In the genomic region with DNA sequence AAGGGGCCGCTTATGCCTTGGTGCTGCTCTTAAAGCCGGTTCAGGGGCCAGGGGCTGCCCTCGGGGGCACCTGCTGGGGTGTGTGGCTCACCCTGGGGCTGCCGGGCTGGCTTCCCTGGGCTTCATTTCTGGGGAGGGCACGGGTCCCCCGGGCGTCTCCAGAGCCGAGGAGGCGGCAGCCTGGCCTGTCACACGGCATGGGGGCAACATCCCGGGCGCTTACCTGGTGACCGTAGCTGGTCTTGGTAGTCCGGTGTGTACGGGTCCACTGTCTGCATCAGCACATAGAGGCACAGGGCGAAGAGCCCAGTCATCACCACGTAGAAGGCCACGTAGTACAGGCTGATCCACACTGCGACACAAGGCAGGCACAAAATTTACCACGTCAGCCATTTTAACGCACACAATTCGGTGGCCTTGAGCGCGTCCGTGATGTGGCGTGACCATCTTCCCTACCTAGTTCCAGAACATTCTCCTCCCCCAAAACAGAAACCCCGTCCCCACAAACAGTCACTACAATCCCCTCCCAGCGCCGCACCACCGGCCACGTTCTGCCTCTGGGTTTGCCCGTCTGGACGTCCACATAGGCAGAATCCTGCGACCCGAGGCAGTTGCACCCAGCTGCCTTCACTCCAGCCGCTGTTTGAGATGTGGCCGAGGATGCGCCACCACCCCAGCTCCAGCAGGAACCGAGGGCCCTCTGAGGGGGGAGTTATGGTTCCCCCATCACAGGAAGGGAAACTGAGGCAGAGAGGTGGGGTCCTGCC, we compare ENCODE assay signal across 25 cellular contexts. TPM values are rescaled to one million over a fixed set of nuclear protein-coding genes. Genes with fewer than 3 reads are reported as not detected.
A peak's percentile ranks its signal among the peaks of the same experiment; 100 is the strongest.
DNase-seq lines count a peak whose midpoint lies in the region; ATAC-seq, FAIRE-seq and TF ChIP-seq lines count a peak whose summit lies in the region.
"Had no signal": no experiment of that assay in that cellular context is flagged by ENCODE, and none has a peak within 500 bp of the region (broad histone marks: within the 10 kb centered on the region; RNA-seq: fewer than 3 reads in every experiment).

No MANE protein-coding gene starts in this region.

- H4K20me1 ChIP-seq in HepG2 (ENCODE audit: insufficient read depth, low read length) (no peaks in the 10 kb centered on the region), mammary epithelial cell (ENCODE audit: insufficient read depth, low read length) (no peaks in the 10 kb centered on the region)

- no peaks in the 10 kb centered on the region for H3K27me3 Mint-ChIP-seq in activated CD4-positive, alpha-beta memory T cell treated with anti-CD3 and anti-CD28 coated beads for 36 hours
- H3K27me3 Mint-ChIP-seq in activated CD4-positive, alpha-beta memory T cell treated with anti-CD3 and anti-CD28 coated beads, Interleukin-2, amount 10 ng/mL, durations not matched to agents 7 days and 5 days, result no peaks in the 10 kb centered on the region
- H3K27me3 Mint-ChIP-seq: T-helper 17 cell had no signal

- H3K27ac Mint-ChIP-seq in activated CD4-positive, alpha-beta memory T cell treated with anti-CD3 and anti-CD28 coated beads for 36 hours, result no peak overlapping the region
- H3K27ac Mint-ChIP-seq in activated CD4-positive, alpha-beta memory T cell treated with anti-CD3 and anti-CD28 coated beads, Interleukin-2, amount 10 ng/mL, durations not matched to agents 7 days and 5 days, result no peak overlapping the region
- H3K27ac Mint-ChIP-seq: T-helper 17 cell had no signal

- H3K36me3 ChIP-seq in Peyer's patch, result no peaks in the 10 kb centered on the region
- no peaks in the 10 kb centered on the region for H3K36me3 ChIP-seq in HepG2 (replicated peaks in 1 of 2; ENCODE audit: control insufficient read depth in 1 of 2, insufficient read depth in 2 of 2, low read length in 2 of 2)
- no peaks in the 10 kb centered on the region for H3K36me3 ChIP-seq in sigmoid colon
- no peaks in the 10 kb centered on the region for H3K36me3 ChIP-seq in mammary epithelial cell (ENCODE audit: insufficient read depth, low read length)
- H3K36me3 ChIP-seq: MG63, pancreas had no signal

- H3K4me1 ChIP-seq in Peyer's patch (no peaks in the 10 kb centered on the region), HepG2 (ENCODE audit: insufficient read depth, low read length) (peaks cover 6% of the 10 kb centered on the region; the same call in 1 of the 2 replicates), sigmoid colon (no peaks in the 10 kb centered on the region), mammary epithelial cell (ENCODE audit: insufficient read depth, low read length) (peaks cover 8% of the 10 kb centered on the region)
- H3K4me1 ChIP-seq: pancreas had no signal

- peaks cover 4% of the 10 kb centered on the region for H3K4me1 Mint-ChIP-seq in activated CD4-positive, alpha-beta memory T cell treated with anti-CD3 and anti-CD28 coated beads for 36 hours (ENCODE audit: low read depth)
- no peaks in the 10 kb centered on the region for H3K4me1 Mint-ChIP-seq in activated CD4-positive, alpha-beta memory T cell treated with anti-CD3 and anti-CD28 coated beads, Interleukin-2, amount 10 ng/mL, durations not matched to agents 7 days and 5 days
- H3K4me1 Mint-ChIP-seq: T-helper 17 cell had no signal

- H3K9ac ChIP-seq in HepG2 (ENCODE audit: insufficient read depth, low read depth, low read length), result no peak overlapping the region
- no peak overlapping the region for H3K9ac ChIP-seq in mammary epithelial cell (ENCODE audit: insufficient read depth, low read length)

- no peak for FAIRE-seq in HepG2 (lab: Jason Lieb, UNC)
- FAIRE-seq: A204.1, frontal cortex, GM12878, H54, pancreas had no signal

- H3K9me3 ChIP-seq in Peyer's patch (no peaks in the 10 kb centered on the region), HepG2 (ENCODE audit: low read length) (no peaks in the 10 kb centered on the region), sigmoid colon (no peaks in the 10 kb centered on the region), mammary epithelial cell (replicated peaks; ENCODE audit: insufficient read depth, low read length) (no peaks in the 10 kb centered on the region)
- H3K9me3 ChIP-seq: MG63, pancreas had no signal

- dilution Hi-C loops in mammary epithelial cell (cut with HindIII; ENCODE audit: low sequenced_read_pairs), result no loop called here

- no peaks in the 10 kb centered on the region for H3K27me3 ChIP-seq in Peyer's patch
- peaks cover 0 to 20% of the 10 kb centered on the region in 2 experiments; a peak in 3 of 5 replicates for H3K27me3 ChIP-seq in HepG2 (ENCODE audit: control insufficient read depth in 1 of 2, insufficient read depth in 2 of 2, low read length in 2 of 2)
- no peaks in the 10 kb centered on the region for H3K27me3 ChIP-seq in sigmoid colon
- H3K27me3 ChIP-seq in mammary epithelial cell (ENCODE audit: insufficient read depth, low read length), result peaks cover 7% of the 10 kb centered on the region
- H3K27me3 ChIP-seq: MG63, pancreas had no signal

- no TSS peak for BruUV-seq in HepG2 (replicated peaks; lab: Mats Ljungman, UMichigan)
- no TSS peak for BruUV-seq in mammary epithelial cell (replicated peaks; lab: Mats Ljungman, UMichigan)

- in situ Hi-C loops in HepG2 (cut with HindIII; ENCODE audit: extremely low pct_ligation_motif_present, low pct_unique_long_range_greater_than_20kb), result no loop called here
- in situ Hi-C loops in mammary epithelial cell (cut with MboI; ENCODE audit: low sequenced_read_pairs in 2 of 2), result no loop called here

- no peak overlapping the region for H3K27ac ChIP-seq in Peyer's patch
- no peak overlapping the region for H3K27ac ChIP-seq in HepG2 (ENCODE audit: extremely low read length, insufficient read depth, low read length)
- no peak overlapping the region for H3K27ac ChIP-seq in sigmoid colon
- no peak overlapping the region for H3K27ac ChIP-seq in mammary epithelial cell (ENCODE audit: insufficient read depth, low read depth, low read length)
- H3K27ac ChIP-seq: pancreas had no signal

- no peaks in the 10 kb centered on the region for H3K9me3 Mint-ChIP-seq in activated CD4-positive, alpha-beta memory T cell treated with anti-CD3 and anti-CD28 coated beads for 36 hours
- H3K9me3 Mint-ChIP-seq in activated CD4-positive, alpha-beta memory T cell treated with anti-CD3 and anti-CD28 coated beads, Interleukin-2, amount 10 ng/mL, durations not matched to agents 7 days and 5 days, result no peaks in the 10 kb centered on the region

- ATAC-seq in HepG2, result no peak
- no peak for ATAC-seq in GM18502 (IDR thresholded peaks at IDR 0.05; ENCODE audit: poor library complexity, unreplicated experiment)
- ATAC-seq: GM12878, pancreas, T-helper 17 cell had no signal

- CTCF ChIA-PET in activated CD4-positive, alpha-beta memory T cell treated with anti-CD3 and anti-CD28 coated beads for 36 hours (lab: Charles Lee), result no interaction called here
- CTCF ChIA-PET in activated CD4-positive, alpha-beta memory T cell treated with anti-CD3 and anti-CD28 coated beads, Interleukin-2, amount 10 ng/mL, durations not matched to agents 7 days and 5 days (lab: Charles Lee), result no interaction called here
- CTCF ChIA-PET in HepG2 (lab: Yijun Ruan, JAX; ENCODE audit: low intra/inter-chr PET ratio, low total read pairs) (no interaction called here), mammary epithelial cell (lab: Charles Lee; ENCODE audit: low non-redundant PET) (no interaction called here)

- H3K4me3 ChIP-seq in Peyer's patch (no peak overlapping the region), HepG2 (replicated peaks in 1 of 3; ENCODE audit: insufficient read depth in 1 of 3, low read depth in 2 of 3, low read length in 3 of 3) (no peak overlapping the region), sigmoid colon (no peak overlapping the region), mammary epithelial cell (replicated peaks in 1 of 3; ENCODE audit: insufficient read depth in 1 of 3, low read depth in 2 of 3, low read length in 3 of 3) (no peak overlapping the region)
- H3K4me3 ChIP-seq: GM12878, MG63, pancreas had no signal

- TF ChIP-seq POLR2A in Peyer's patch (IDR thresholded peaks at IDR 0.05) (no peak), HepG2 (IDR thresholded peaks at IDR 0.05; ENCODE audit: insufficient read depth in 1 of 2, low read depth in 2 of 2, low read length in 2 of 2) (no peak), sigmoid colon (IDR thresholded peaks at IDR 0.05) (no peak)

- WGBS in HepG2 (ENCODE audit: low lambda C conversion rate), result 73% methylated on average over 25 of the region's 39 CpGs
- 91% methylated on average over 39 of the region's 39 CpGs for WGBS in sigmoid colon, 2 donors
- WGBS in mammary epithelial cell (ENCODE audit: low coverage, missing lambda C conversion rate), result 88% methylated on average over 37 of the region's 39 CpGs

- TF ChIP-seq CTCF in Peyer's patch (IDR thresholded peaks at IDR 0.05) (no peak), HepG2 (CRISPR knock-in tag; IDR thresholded peaks at IDR 0.05) (no peak), sigmoid colon (IDR thresholded peaks at IDR 0.05) (no peak), mammary epithelial cell (conservative IDR thresholded peaks at IDR 0.05 in 1 of 2, IDR thresholded peaks at IDR 0.05 in 1 of 2; ENCODE audit: extremely low read depth in 1 of 2, insufficient read depth in 1 of 2, low read depth in 1 of 2, low read length in 2 of 2) (no peak)

- H3K79me2 ChIP-seq in HepG2 (ENCODE audit: insufficient read depth, low read length) (no peaks in the 10 kb centered on the region), mammary epithelial cell (ENCODE audit: insufficient read depth, low read length) (no peaks in the 10 kb centered on the region)

- no peak overlapping the region for H3K4me2 ChIP-seq in HepG2 (ENCODE audit: low read depth, low read length)
- no peak overlapping the region for H3K4me2 ChIP-seq in mammary epithelial cell (ENCODE audit: insufficient read depth, low read depth, low read length)

- intact Hi-C loops in activated CD4-positive, alpha-beta memory T cell treated with anti-CD3 and anti-CD28 coated beads for 36 hours (cut with micrococcal nuclease), result no loop called here
- intact Hi-C loops in HepG2 (cut with micrococcal nuclease; ENCODE audit: unreplicated experiment) (no loop called here), sigmoid colon (cut with DNase I) (no loop called here), mammary epithelial cell (cut with micrococcal nuclease) (no loop called here)

- H3K4me3 Mint-ChIP-seq in activated CD4-positive, alpha-beta memory T cell treated with anti-CD3 and anti-CD28 coated beads for 36 hours, result no peak overlapping the region
- no peak overlapping the region for H3K4me3 Mint-ChIP-seq in activated CD4-positive, alpha-beta memory T cell treated with anti-CD3 and anti-CD28 coated beads, Interleukin-2, amount 10 ng/mL, durations not matched to agents 7 days and 5 days
- H3K4me3 Mint-ChIP-seq: T-helper 17 cell had no signal

- POLR2A ChIA-PET in activated CD4-positive, alpha-beta memory T cell treated with anti-CD3 and anti-CD28 coated beads for 36 hours (lab: Charles Lee), result no interaction called here
- POLR2A ChIA-PET in activated CD4-positive, alpha-beta memory T cell treated with anti-CD3 and anti-CD28 coated beads, Interleukin-2, amount 10 ng/mL, durations not matched to agents 7 days and 5 days (lab: Charles Lee), result no interaction called here
- POLR2A ChIA-PET in HepG2 (lab: Yijun Ruan, JAX), result no interaction called here

- H3K36me3 Mint-ChIP-seq in activated CD4-positive, alpha-beta memory T cell treated with anti-CD3 and anti-CD28 coated beads for 36 hours, result no peaks in the 10 kb centered on the region
- no peaks in the 10 kb centered on the region for H3K36me3 Mint-ChIP-seq in activated CD4-positive, alpha-beta memory T cell treated with anti-CD3 and anti-CD28 coated beads, Interleukin-2, amount 10 ng/mL, durations not matched to agents 7 days and 5 days (ENCODE audit: low read depth)

- peak; percentile 6 for DNase-seq in activated CD4-positive, alpha-beta memory T cell treated with anti-CD3 and anti-CD28 coated beads for 36 hours
- no peak for DNase-seq in activated CD4-positive, alpha-beta memory T cell treated with anti-CD3 and anti-CD28 coated beads, Interleukin-2, amount 10 ng/mL, durations not matched to agents 7 days and 5 days
- DNase-seq in Peyer's patch (peak in 2 of 3 donors; percentile 35 to 37), HepG2 (ENCODE audit: low spot score) (no peak), sigmoid colon (peak; percentile 42), NAMALWA (ENCODE audit: low spot score) (no peak), mammary epithelial cell (no peak)
- DNase-seq: activated CD8-positive, alpha-beta memory T cell treated with anti-CD3 and anti-CD28 coated beads for 24 hours; DMS153; MG63; NCI-H2227 treated with DMSO at 0.1 percent for 48 hours; NCI-H82; PC-3; stimulated activated naive CD8-positive, alpha-beta T cell treated with anti-CD3 and anti-CD28 coated beads, Interleukin-15, Interleukin-2, amounts not matched to agents 100 U/mL and 50 U/mL, for 24 hours; T-helper 17 cell had no signal

- H2AFZ ChIP-seq in HepG2 (ENCODE audit: low read length) (no peak overlapping the region), mammary epithelial cell (ENCODE audit: low read depth, low read length) (no peak overlapping the region)

- TF ChIP-seq EP300 in HepG2 (IDR thresholded peaks at IDR 0.05; ENCODE audit: low read depth in 2 of 2, low read length in 2 of 2), result no peak
- TF ChIP-seq EP300 in HepG2 (CRISPR knock-in tag; IDR thresholded peaks at IDR 0.05; ENCODE audit: borderline replicate concordance), result no peak
- no peak for TF ChIP-seq EP300 in sigmoid colon (IDR thresholded peaks at IDR 0.05)

- TF ChIP-seq RAD21 in HepG2 (CRISPR knock-in tag; IDR thresholded peaks at IDR 0.05), result no peak

RNA-seq across cellular contexts. Expression of gene ATP4B, which starts 3.2 kb away (rescaled TPM):
- total RNA-seq in activated CD4-positive, alpha-beta memory T cell treated with anti-CD3 and anti-CD28 coated beads for 36 hours, result not detected
- not detected for total RNA-seq in activated CD4-positive, alpha-beta memory T cell treated with anti-CD3 and anti-CD28 coated beads, Interleukin-2, amount 10 ng/mL, durations not matched to agents 7 days and 5 days
- total RNA-seq in Peyer's patch (not detected), HepG2 (2016; rRNA removed; fragmentation: Illumina TruSeq; extraction: Trizol) (not detected in 2 replicates), sigmoid colon (not detected), mammary epithelial cell (not detected)
- not detected in 2 replicates for total RNA-seq in HepG2 (2016; cell fraction: cytosol; rRNA removed; fragmentation: Illumina TruSeq; extraction: Trizol; ENCODE audit: low read depth)
- not detected in 2 replicates for total RNA-seq in HepG2 (2016; cell fraction: insoluble cytoplasmic fraction; rRNA removed; fragmentation: Illumina TruSeq; extraction: Trizol)
- total RNA-seq in HepG2 (2016; cell fraction: membrane; rRNA removed; fragmentation: Illumina TruSeq; extraction: Trizol), result not detected in 2 replicates
- not detected in 2 replicates for total RNA-seq in HepG2 (2016; cell fraction: nucleus; rRNA removed; fragmentation: Illumina TruSeq; extraction: Trizol)
- polyA plus RNA-seq in HepG2 (2011; rRNA removed) (not detected in 2 replicates), sigmoid colon (not detected), mammary epithelial cell (not detected)
- not detected in 2 replicates for polyA plus RNA-seq in HepG2 (2011; cell fraction: cytosol; rRNA removed)
- polyA plus RNA-seq in HepG2 (2011; cell fraction: nucleus; rRNA removed), result not detected in 2 replicates
- polyA plus RNA-seq in HepG2 (2012), result not detected in 2 replicates
- not detected in 2 replicates for polyA plus RNA-seq in HepG2 (2016; cell fraction: cytosol; fragmentation: Illumina TruSeq; extraction: Trizol; ENCODE audit: low read depth)
- polyA plus RNA-seq in HepG2 (2016; cell fraction: insoluble cytoplasmic fraction; fragmentation: Illumina TruSeq; extraction: Trizol; ENCODE audit: low read depth), result not detected in 2 replicates
- polyA plus RNA-seq in HepG2 (2016; cell fraction: membrane; fragmentation: Illumina TruSeq; extraction: Trizol; ENCODE audit: low read depth), result not detected in 2 replicates
- polyA plus RNA-seq in HepG2 (2016; cell fraction: nucleus; fragmentation: Illumina TruSeq; extraction: Trizol; ENCODE audit: insufficient read depth, low read depth), result not detected in 2 replicates
- polyA minus RNA-seq in HepG2 (2011; rRNA and poly(A)+ RNA removed; ENCODE audit: low replicate concordance), result not detected in 2 replicates
- polyA minus RNA-seq in HepG2 (2011; cell fraction: cytosol; rRNA and poly(A)+ RNA removed), result not detected in 2 replicates
- polyA minus RNA-seq in HepG2 (2011; cell fraction: nucleus; rRNA and poly(A)+ RNA removed), result not detected in 2 replicates
- polyA minus RNA-seq in mammary epithelial cell, result not detected
- total RNA-seq: frontal cortex, GM12878, pancreas, PC-3, SK-MEL-5, skeletal muscle tissue, T-helper 17 cell, ureter had no signal
- polyA plus RNA-seq: pancreas had no signal

RNA-seq across cellular contexts. Expression of gene GRK1, which starts 12.2 kb away (rescaled TPM):
- not detected for total RNA-seq in activated CD4-positive, alpha-beta memory T cell treated with anti-CD3 and anti-CD28 coated beads for 36 hours
- not detected for total RNA-seq in activated CD4-positive, alpha-beta memory T cell treated with anti-CD3 and anti-CD28 coated beads, Interleukin-2, amount 10 ng/mL, durations not matched to agents 7 days and 5 days
- 1 to 10 TPM in 1 of 4 donors, under 1 TPM in 1, not detected in 2; 0.88 to 1.7 TPM for total RNA-seq in Peyer's patch
- total RNA-seq in HepG2 (2016; rRNA removed; fragmentation: Illumina TruSeq; extraction: Trizol), result 0.07 TPM in 1 of 2 replicates, not detected in the other
- total RNA-seq in HepG2 (2016; cell fraction: cytosol; rRNA removed; fragmentation: Illumina TruSeq; extraction: Trizol; ENCODE audit: low read depth), result 0.09 and 0.20 TPM in 2 replicates
- not detected in 2 replicates for total RNA-seq in HepG2 (2016; cell fraction: insoluble cytoplasmic fraction; rRNA removed; fragmentation: Illumina TruSeq; extraction: Trizol)
- 0.06 TPM in 1 of 2 replicates, not detected in the other for total RNA-seq in HepG2 (2016; cell fraction: membrane; rRNA removed; fragmentation: Illumina TruSeq; extraction: Trizol)
- total RNA-seq in HepG2 (2016; cell fraction: nucleus; rRNA removed; fragmentation: Illumina TruSeq; extraction: Trizol), result 0.16 and 0.19 TPM in 2 replicates
- polyA plus RNA-seq in HepG2 (2011; rRNA removed), result 0.03 and 0.12 TPM in 2 replicates
- polyA plus RNA-seq in HepG2 (2011; cell fraction: cytosol; rRNA removed), result 0.04 and 0.06 TPM in 2 replicates
- polyA plus RNA-seq in HepG2 (2011; cell fraction: nucleus; rRNA removed), result 0.21 and 0.24 TPM in 2 replicates
- not detected in 2 replicates for polyA plus RNA-seq in HepG2 (2012)
- polyA plus RNA-seq in HepG2 (2016; cell fraction: cytosol; fragmentation: Illumina TruSeq; extraction: Trizol; ENCODE audit: low read depth), result 0.03 TPM in 2 replicates
- not detected in 2 replicates for polyA plus RNA-seq in HepG2 (2016; cell fraction: insoluble cytoplasmic fraction; fragmentation: Illumina TruSeq; extraction: Trizol; ENCODE audit: low read depth)
- polyA plus RNA-seq in HepG2 (2016; cell fraction: membrane; fragmentation: Illumina TruSeq; extraction: Trizol; ENCODE audit: low read depth), result not detected in 2 replicates
- polyA plus RNA-seq in HepG2 (2016; cell fraction: nucleus; fragmentation: Illumina TruSeq; extraction: Trizol; ENCODE audit: insufficient read depth, low read depth), result 0.13 TPM in 1 of 2 replicates, not detected in the other
- polyA minus RNA-seq in HepG2 (2011; rRNA and poly(A)+ RNA removed; ENCODE audit: low replicate concordance), result 0.06 TPM in 1 of 2 replicates, not detected in the other
- not detected in 2 replicates for polyA minus RNA-seq in HepG2 (2011; cell fraction: cytosol; rRNA and poly(A)+ RNA removed)
- 0.12 and 0.13 TPM in 2 replicates for polyA minus RNA-seq in HepG2 (2011; cell fraction: nucleus; rRNA and poly(A)+ RNA removed)
- total RNA-seq in sigmoid colon, result under 1 TPM in 1 of 4 donors, not detected in 3; 0.28 TPM
- under 1 TPM in 1 of 3 donors, not detected in 2; 0.10 TPM for polyA plus RNA-seq in sigmoid colon
- total RNA-seq in mammary epithelial cell, result under 1 TPM in 1 of 2 donors, not detected in 1; 0.50 TPM
- not detected for polyA plus RNA-seq in mammary epithelial cell
- not detected for polyA minus RNA-seq in mammary epithelial cell
- total RNA-seq: pancreas, PC-3, SK-MEL-5, skeletal muscle tissue, ureter had no signal
- polyA plus RNA-seq: esophagus had no signal

Comparison
In these comparisons a context has a peak if more than half of its experiments do, and no peak if none do; other contexts are left out.
1. DNase-seq: peak in activated CD4-positive, alpha-beta memory T cell treated with anti-CD3 and anti-CD28 coated beads for 36 hours (single experiment), Peyer's patch (2 of 3) and sigmoid colon (single experiment); none in activated CD4-positive, alpha-beta memory T cell treated with anti-CD3 and anti-CD28 coated beads, Interleukin-2, amount 10 ng/mL, durations not matched to agents 7 days and 5 days (single experiment), HepG2 (single experiment), NAMALWA (single experiment) and mammary epithelial cell (single experiment).